Comparison of ENCODE assay signal across 8 cellular contexts in the genomic region with DNA sequence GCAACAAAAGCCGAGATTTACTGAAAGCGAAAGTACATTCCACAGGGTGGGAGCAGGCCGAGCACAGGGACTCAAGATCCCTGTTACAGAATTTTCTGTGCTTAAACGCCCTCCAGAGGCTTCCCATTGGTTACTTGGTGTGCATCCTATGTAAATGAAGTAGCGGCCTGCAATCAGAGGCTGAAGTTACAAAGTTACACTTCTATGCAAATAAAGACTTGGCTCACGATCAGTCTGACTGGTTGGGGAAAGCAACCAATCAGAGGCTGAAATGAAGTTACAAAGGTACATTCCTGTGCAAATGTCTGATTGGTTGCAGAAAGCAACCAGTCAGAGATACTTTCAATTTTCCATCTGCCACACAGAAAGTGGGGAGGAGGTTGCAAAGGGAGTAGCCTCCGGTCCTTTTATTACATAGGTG. TPM values are rescaled to one million over a fixed set of nuclear protein-coding genes. Genes with fewer than 3 reads are reported as not detected.
DNase-seq lines count a peak whose midpoint lies in the region; ATAC-seq and TF ChIP-seq lines count a peak whose summit lies in the region.

No MANE protein-coding gene starts in this region.

- intact Hi-C loops in tibial artery (cut with DNase I; ENCODE audit: low total_unique reads) = no loop called here

- H3K36me3 ChIP-seq in tibial artery = no peaks in the 10 kb centered on the region

- no peaks in the 10 kb centered on the region for H3K9me3 ChIP-seq in tibial artery

- TF ChIP-seq CTCF in tibial artery (IDR thresholded peaks at IDR 0.05) = peak in 1 of 2 experiments; percentile 12

- peak overlapping the region; percentile 41 for H3K27ac ChIP-seq in cingulate gyrus (ENCODE audit: low read depth, low read length)
- H3K27ac ChIP-seq in tibial artery = peak overlapping the region; percentile 33 to 42

- peak; percentile 86 for ATAC-seq in left lobe of liver

- no peaks in the 10 kb centered on the region for H3K27me3 ChIP-seq in tibial artery

- peak overlapping the region; percentile 47 to 58 for H3K4me3 ChIP-seq in tibial artery

- H3K4me1 ChIP-seq in tibial artery = peaks cover 0 to 17% (median 12%) of the 10 kb centered on the region in 4 donors

- DNase-seq in DMS79 (lab: John Stamatoyannopoulos, UW) (peak; percentile 64), NCI-H2227 (lab: John Stamatoyannopoulos, UW; ENCODE audit: unreplicated experiment) (peak; percentile 76), left lobe of liver (ENCODE audit: low spot score) (peak; percentile 62), tibial artery (peak in 1 of 2 donors; percentile 44), SHP77 treated with DMSO at 0.1 percent for 48 hours (lab: John Stamatoyannopoulos, UW) (no peak), NCI-H1417 treated with DMSO at 0.1 percent for 48 hours (lab: John Stamatoyannopoulos, UW) (no peak)
- no peak for DNase-seq in activated naive CD4-positive, alpha-beta T cell treated with Interleukin-2 at 50 U/mL for 16 hours

RNA-seq across cellular contexts. Expression of a gene that starts 4.1 kb away (rescaled TPM):
- not detected for total RNA-seq in left lobe of liver

RNA-seq across cellular contexts. Expression of a gene that starts 12.6 kb away (rescaled TPM):
- total RNA-seq in left lobe of liver = 6.1 TPM

RNA-seq across cellular contexts. Expression of a gene that starts 40.8 kb away (rescaled TPM):
- not detected for total RNA-seq in left lobe of liver

Comparison
In these comparisons a context has a peak if more than half of its experiments do, and no peak if none do; other contexts are left out.
1. DNase-seq: peak in DMS79 (single experiment), NCI-H2227 (single experiment) and left lobe of liver (single experiment); none in SHP77 treated with DMSO at 0.1 percent for 48 hours (single experiment), NCI-H1417 treated with DMSO at 0.1 percent for 48 hours (single experiment) and activated naive CD4-positive, alpha-beta T cell treated with Interleukin-2 at 50 U/mL for 16 hours (single experiment).